Comparison of ENCODE assay signal across 21 cellular contexts in the genomic region with DNA sequence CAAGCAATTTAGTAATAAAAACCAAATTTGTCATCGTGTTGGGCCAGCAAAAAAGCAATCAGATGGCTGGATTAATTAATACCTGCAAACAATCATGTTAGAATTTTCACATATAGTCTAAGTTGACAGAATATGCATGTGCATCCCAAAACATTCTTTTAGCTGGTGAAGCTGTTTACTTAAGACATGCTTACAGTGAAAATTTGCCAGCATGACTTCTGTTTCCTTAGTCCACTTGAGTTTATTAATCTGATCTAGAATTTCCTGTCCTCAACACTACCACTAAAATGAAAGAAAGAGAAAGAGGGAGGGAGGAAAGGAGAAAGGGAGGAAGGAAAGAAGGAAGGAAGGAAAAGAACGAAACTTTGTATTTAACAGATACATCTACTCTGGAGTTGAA.
"Had no signal": no experiment of that assay in that cellular context is flagged by ENCODE, and none has a peak within 500 bp of the region (broad histone marks: within the 10 kb centered on the region; RNA-seq: fewer than 3 reads in every experiment).

No MANE protein-coding gene starts in this region.

- H3K27ac Mint-ChIP-seq: endodermal cell; naive thymus-derived CD8-positive, alpha-beta T cell; stimulated activated naive B cell treated with anti-CD40 and anti-IgM and Interleukin-4, amounts not matched to agents 10 μg/mL and 1 μg/mL and 100 μg/mL, for 72 hours had no signal

- H3K4me3 ChIP-seq: colonic mucosa, gastrocnemius medialis, mucosa of descending colon, psoas muscle, right lobe of liver, testis, tibial nerve, upper lobe of right lung, vagina had no signal

- H3K9me3 ChIP-seq: colonic mucosa, gastrocnemius medialis, mucosa of descending colon, psoas muscle, right lobe of liver, testis, tibial nerve, upper lobe of right lung, vagina had no signal

- H3K27ac ChIP-seq: colonic mucosa, gastrocnemius medialis, psoas muscle, right lobe of liver, tibial nerve, upper lobe of right lung, vagina had no signal

- H3K9me3 Mint-ChIP-seq: endodermal cell; stimulated activated naive B cell treated with anti-CD40 and anti-IgM and Interleukin-4, amounts not matched to agents 10 μg/mL and 1 μg/mL and 100 μg/mL, for 72 hours had no signal

- H3K36me3 ChIP-seq: colonic mucosa, gastrocnemius medialis, right lobe of liver, tibial nerve, upper lobe of right lung, vagina had no signal

- H3K36me3 Mint-ChIP-seq: naive thymus-derived CD8-positive, alpha-beta T cell; stimulated activated naive B cell treated with anti-CD40 and anti-IgM and Interleukin-4, amounts not matched to agents 10 μg/mL and 1 μg/mL and 100 μg/mL, for 72 hours had no signal

- DNase-seq: colonic mucosa; effector CD4-positive, alpha-beta T cell; endodermal cell; gastrocnemius medialis; glutamatergic neuron; islet precursor cell; mammary epithelial cell; mucosa of descending colon; naive thymus-derived CD8-positive, alpha-beta T cell; psoas muscle; retina; right lobe of liver; stimulated activated CD4-positive, alpha-beta T cell treated with anti-CD3 and anti-CD28 coated beads, Interleukin-1b, Interleukin-23, amount 100 ng/mL, for 48 hours; stimulated activated CD4-positive, alpha-beta T cell treated with anti-CD3 and anti-CD28 coated beads, Interleukin-4, amount 100 ng/mL, for 24 hours; stimulated activated naive B cell treated with anti-CD40 and anti-IgM and Interleukin-4, amounts not matched to agents 10 μg/mL and 1 μg/mL and 100 μg/mL, for 72 hours; stimulated activated naive CD8-positive, alpha-beta T cell treated with anti-CD3 and anti-CD28 coated beads, Interleukin-15, amount 100 ng/mL, for 72 hours; testis; upper lobe of right lung had no signal

- H3K4me1 ChIP-seq: colonic mucosa, gastrocnemius medialis, psoas muscle, right lobe of liver had no signal

- ATAC-seq: gastrocnemius medialis; left lobe of liver; mucosa of descending colon; naive thymus-derived CD8-positive, alpha-beta T cell; psoas muscle; right lobe of liver; stimulated activated naive B cell treated with anti-CD40 and anti-IgM and Interleukin-4, amounts not matched to agents 10 μg/mL and 1 μg/mL and 100 μg/mL, for 72 hours; stimulated activated naive CD8-positive, alpha-beta T cell treated with anti-CD3 and anti-CD28 coated beads, Interleukin-15, amount 100 ng/mL, for 72 hours; upper lobe of right lung had no signal

- H3K4me3 Mint-ChIP-seq: endodermal cell; naive thymus-derived CD8-positive, alpha-beta T cell; stimulated activated naive B cell treated with anti-CD40 and anti-IgM and Interleukin-4, amounts not matched to agents 10 μg/mL and 1 μg/mL and 100 μg/mL, for 72 hours; stimulated activated naive CD8-positive, alpha-beta T cell treated with anti-CD3 and anti-CD28 coated beads, Interleukin-15, amount 100 ng/mL, for 72 hours had no signal

- H3K27me3 ChIP-seq: colonic mucosa, right lobe of liver, testis, tibial nerve, vagina had no signal
